14 cellular contexts compared by ENCODE assay signal in the genomic region with DNA sequence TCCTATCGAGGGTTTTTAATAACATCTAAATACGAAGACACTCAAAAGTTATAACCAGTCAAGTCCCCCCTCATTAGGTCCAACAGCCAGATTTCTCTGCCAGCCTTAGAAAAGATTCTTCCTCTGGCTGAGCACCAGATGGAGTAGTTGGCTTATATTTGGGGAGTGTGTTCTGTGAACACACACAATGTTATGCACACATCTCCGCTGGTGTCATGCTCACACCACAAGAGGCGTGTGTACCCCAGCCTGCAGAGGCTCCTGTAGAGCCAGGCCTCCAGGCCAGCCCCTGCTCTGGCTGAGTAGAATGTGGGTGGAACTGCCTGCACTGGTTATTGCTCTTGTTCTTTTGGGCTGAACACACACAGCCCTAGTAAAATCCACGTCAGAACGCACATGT.
DNase-seq lines count a peak whose midpoint lies in the region; ATAC-seq and TF ChIP-seq lines count a peak whose summit lies in the region.
"Had no signal": no experiment of that assay in that cellular context is flagged by ENCODE, and none has a peak within 500 bp of the region (broad histone marks: within the 10 kb centered on the region; RNA-seq: fewer than 3 reads in every experiment).

No MANE protein-coding gene starts in this region.

- H2AFZ ChIP-seq in GM23338 (no peak overlapping the region), OCI-LY1 (ENCODE audit: low read length) (no peak overlapping the region)
- H2AFZ ChIP-seq: PC-9 had no signal

- H3K27me3 Mint-ChIP-seq in GM23338 (ENCODE audit: insufficient read depth, low read depth, poor library complexity), result peaks cover 10% of the 10 kb centered on the region

- H3K79me2 ChIP-seq in GM23338 (replicated peaks; ENCODE audit: insufficient read depth) (no peaks in the 10 kb centered on the region), OCI-LY1 (ENCODE audit: insufficient read depth, low read length) (no peaks in the 10 kb centered on the region)

- H3K9me3 ChIP-seq in OCI-LY1 (ENCODE audit: low read length), result no peaks in the 10 kb centered on the region
- no peaks in the 10 kb centered on the region for H3K9me3 ChIP-seq in sigmoid colon
- H3K9me3 ChIP-seq: colonic mucosa had no signal

- TF ChIP-seq CTCF in GM23338 (conservative IDR thresholded peaks at IDR 0.05; ENCODE audit: low read depth in 2 of 2) (peak; percentile 23 to 45; a peak in 3 of 4 replicates), OCI-LY1 (IDR thresholded peaks at IDR 0.05; ENCODE audit: low read length) (peak; percentile 16; the same call in 1 of the 2 replicates), sigmoid colon (IDR thresholded peaks at IDR 0.05) (no peak), GM13977 (IDR thresholded peaks at IDR 0.05; ENCODE audit: extremely low read depth, insufficient read depth, missing control alignments) (no peak)

- intact Hi-C loops in sigmoid colon (cut with DNase I), result no loop called here

- H3F3A ChIP-seq in GM23338 (replicated peaks; ENCODE audit: low read depth) (no peaks in the 10 kb centered on the region), OCI-LY1 (ENCODE audit: insufficient read depth, low read length) (no peaks in the 10 kb centered on the region)

- H3K9me2 ChIP-seq in GM23338 (ENCODE audit: insufficient read depth) (no peaks in the 10 kb centered on the region), OCI-LY1 (ENCODE audit: low read depth, low read length) (no peaks in the 10 kb centered on the region)

- peak; percentile 16 for DNase-seq in ACHN
- peak; percentile 21 for DNase-seq in GM23338 (ENCODE audit: low spot score)
- DNase-seq in inferior parietal cortex (ENCODE audit: extremely low spot score), result peak; percentile 42
- no peak for DNase-seq in sigmoid colon
- DNase-seq in GM13977 (ENCODE audit: low spot score), result no peak
- no peak for DNase-seq in activated CD4-positive, alpha-beta T cell treated with anti-CD3 and anti-CD28 coated beads, Interleukin-2, amount 50 U/mL, for 1 hour
- DNase-seq: activated gamma-delta T cell treated with Interleukin-2 at 50 U/mL for 16 hours; CD8-positive, alpha-beta memory T cell; colonic mucosa; KG1; PC-9 had no signal

- 52 to 78% methylated on average over 6 of the region's 6 CpGs for WGBS in sigmoid colon, 2 donors

- TF ChIP-seq POLR2A in sigmoid colon (IDR thresholded peaks at IDR 0.05), result no peak

- H3K36me3 ChIP-seq in GM23338 (ENCODE audit: insufficient read depth) (no peaks in the 10 kb centered on the region), OCI-LY1 (ENCODE audit: insufficient read depth, low read length) (no peaks in the 10 kb centered on the region), sigmoid colon (no peaks in the 10 kb centered on the region)
- H3K36me3 ChIP-seq: colonic mucosa had no signal

- in situ Hi-C loops in ACHN (cut with HindIII; ENCODE audit: low pct_ligation_motif_present, low pct_unique_long_range_greater_than_20kb, low sequenced_read_pairs) (no loop called here), GM13977 (cut with MboI; ENCODE audit: low pct_unique_long_range_greater_than_20kb, low sequenced_read_pairs, unreplicated experiment) (no loop called here)

- peaks cover 30% of the 10 kb centered on the region for H3K36me3 Mint-ChIP-seq in GM23338 (ENCODE audit: low read depth)
- H3K36me3 Mint-ChIP-seq: CD8-positive, alpha-beta memory T cell had no signal

- H3K4me3 Mint-ChIP-seq in GM23338, result no peak overlapping the region
- H3K4me3 Mint-ChIP-seq: CD8-positive, alpha-beta memory T cell had no signal

- TF ChIP-seq EP300 in sigmoid colon (IDR thresholded peaks at IDR 0.05), result no peak

- no peak overlapping the region for H3K27ac ChIP-seq in GM23338 (ENCODE audit: low read depth)
- H3K27ac ChIP-seq in OCI-LY1 (ENCODE audit: low read depth, low read length, poor library complexity, severe bottlenecking), result no peak overlapping the region
- H3K27ac ChIP-seq in sigmoid colon, result no peak overlapping the region
- H3K27ac ChIP-seq: colonic mucosa, PC-9 had no signal

- no peaks in the 10 kb centered on the region; the same call in 2 of the 3 replicates for H3K4me1 Mint-ChIP-seq in GM23338
- H3K4me1 Mint-ChIP-seq: CD8-positive, alpha-beta memory T cell had no signal

- no peak overlapping the region for H3K4me3 ChIP-seq in GM23338
- no peak overlapping the region for H3K4me3 ChIP-seq in OCI-LY1 (ENCODE audit: low read depth, low read length, poor library complexity, severe bottlenecking)
- H3K4me3 ChIP-seq in sigmoid colon, result no peak overlapping the region
- H3K4me3 ChIP-seq: colonic mucosa, PC-9 had no signal

- H3K27me3 ChIP-seq in GM23338 (ENCODE audit: insufficient read depth), result no peaks in the 10 kb centered on the region
- no peaks in the 10 kb centered on the region for H3K27me3 ChIP-seq in OCI-LY1 (ENCODE audit: insufficient read depth, low read length)
- H3K27me3 ChIP-seq in sigmoid colon, result no peaks in the 10 kb centered on the region
- H3K27me3 ChIP-seq: colonic mucosa had no signal

- H4K20me1 ChIP-seq in GM23338 (replicated peaks; ENCODE audit: insufficient read depth), result no peaks in the 10 kb centered on the region
- H4K20me1 ChIP-seq in OCI-LY1 (ENCODE audit: insufficient read depth, low read length), result no peaks in the 10 kb centered on the region

- H3K9ac ChIP-seq in OCI-LY1 (ENCODE audit: low read length), result no peak overlapping the region

- H3K4me1 ChIP-seq in GM23338 (ENCODE audit: insufficient read depth), result no peaks in the 10 kb centered on the region
- H3K4me1 ChIP-seq in OCI-LY1 (ENCODE audit: insufficient read depth, low read length, severe bottlenecking), result no peaks in the 10 kb centered on the region
- H3K4me1 ChIP-seq in sigmoid colon, result no peaks in the 10 kb centered on the region
- H3K4me1 ChIP-seq: colonic mucosa had no signal

- no peak overlapping the region for H3K27ac Mint-ChIP-seq in GM23338
- H3K27ac Mint-ChIP-seq: CD8-positive, alpha-beta memory T cell had no signal

- no peak overlapping the region for H3K4me2 ChIP-seq in GM23338
- no peak overlapping the region for H3K4me2 ChIP-seq in OCI-LY1 (ENCODE audit: low read length)
- H3K4me2 ChIP-seq: PC-9 had no signal

- no peak for ATAC-seq in GM23338
- no peak for ATAC-seq in GM18858 (IDR thresholded peaks at IDR 0.05; ENCODE audit: unreplicated experiment)
- ATAC-seq: activated CD4-positive, CD25-positive, alpha-beta regulatory T cell treated with anti-CD3 and anti-CD28 coated beads, Interleukin-2, amount 50 U/mL, for 24 hours had no signal

- peaks cover 87% of the 10 kb centered on the region for H3K9me3 Mint-ChIP-seq in GM23338

TF ChIP-seq in GM23338, 12 proteins besides CTCF, POLR2A, EP300 and RAD21 (continues in another document):
- TF ChIP-seq NANOG (IDR thresholded peaks at IDR 0.05; ENCODE audit: borderline replicate concordance) (no peak), JUNB (IDR thresholded peaks at IDR 0.05; ENCODE audit: unreplicated experiment) (no peak), ZNF331 (CRISPR knock-in tag; IDR thresholded peaks at IDR 0.05; ENCODE audit: low read depth) (no peak), CREB1 (CRISPR knock-in tag; IDR thresholded peaks at IDR 0.05; ENCODE audit: low read depth) (no peak), STAT1 (IDR thresholded peaks at IDR 0.05; ENCODE audit: unreplicated experiment) (no peak)
- TF ChIP-seq, protein P1, sequence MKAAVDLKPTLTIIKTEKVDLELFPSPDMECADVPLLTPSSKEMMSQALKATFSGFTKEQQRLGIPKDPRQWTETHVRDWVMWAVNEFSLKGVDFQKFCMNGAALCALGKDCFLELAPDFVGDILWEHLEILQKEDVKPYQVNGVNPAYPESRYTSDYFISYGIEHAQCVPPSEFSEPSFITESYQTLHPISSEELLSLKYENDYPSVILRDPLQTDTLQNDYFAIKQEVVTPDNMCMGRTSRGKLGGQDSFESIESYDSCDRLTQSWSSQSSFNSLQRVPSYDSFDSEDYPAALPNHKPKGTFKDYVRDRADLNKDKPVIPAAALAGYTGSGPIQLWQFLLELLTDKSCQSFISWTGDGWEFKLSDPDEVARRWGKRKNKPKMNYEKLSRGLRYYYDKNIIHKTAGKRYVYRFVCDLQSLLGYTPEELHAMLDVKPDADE (IDR thresholded peaks at IDR 0.05), result no peak

Comparison
In these comparisons a context has a peak if more than half of its experiments do, and no peak if none do; other contexts are left out.
1. DNase-seq: peak in ACHN (single experiment), GM23338 (single experiment) and inferior parietal cortex (single experiment); none in sigmoid colon (single experiment), GM13977 (single experiment) and activated CD4-positive, alpha-beta T cell treated with anti-CD3 and anti-CD28 coated beads, Interleukin-2, amount 50 U/mL, for 1 hour (single experiment).
2. CTCF ChIP-seq: peak in GM23338 (2 of 2) and OCI-LY1 (single experiment); none in sigmoid colon (0 of 4) and GM13977 (single experiment).